ENCODE assay signal across 8 cellular contexts in the genomic region with DNA sequence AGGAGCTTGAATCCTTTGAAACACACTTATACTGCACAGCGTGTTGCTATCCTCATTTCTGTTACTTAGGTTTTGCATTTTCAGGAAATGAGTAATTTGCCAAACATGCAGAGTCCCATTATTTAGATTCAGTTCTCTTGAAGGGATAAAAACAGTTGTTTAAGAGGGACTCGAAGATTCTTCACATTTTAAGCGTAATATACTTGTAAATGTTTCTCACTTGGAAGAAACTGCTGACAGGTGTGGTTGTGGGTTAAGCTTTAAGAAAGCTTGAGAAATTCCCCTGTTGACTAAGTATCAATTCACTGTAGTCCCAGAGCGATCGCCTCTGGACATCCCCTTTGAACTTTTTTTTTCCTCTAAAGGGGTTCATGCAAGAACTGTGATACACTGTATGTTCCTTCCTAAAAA. TPM values are rescaled to one million over a fixed set of nuclear protein-coding genes. Genes with fewer than 3 reads are reported as not detected.
A peak's percentile ranks its signal among the peaks of the same experiment; 100 is the strongest.
DNase-seq lines count a peak whose midpoint lies in the region; ATAC-seq and TF ChIP-seq lines count a peak whose summit lies in the region.

No MANE protein-coding gene starts in this region.

- WGBS in testis, 2 donors = 77% methylated on average over 5 of the region's 5 CpGs

- H3K27me3 ChIP-seq in skeletal muscle satellite cell (ENCODE audit: control insufficient read depth, insufficient read depth, low read length) = no peaks in the 10 kb centered on the region
- no peaks in the 10 kb centered on the region for H3K27me3 ChIP-seq in testis

- H3K36me3 ChIP-seq in skeletal muscle satellite cell (ENCODE audit: insufficient read depth, low read length) (no peaks in the 10 kb centered on the region), testis (ENCODE audit: low read depth, missing control alignments) (no peaks in the 10 kb centered on the region)

- peak overlapping the region; percentile 76 for H3K9ac ChIP-seq in skeletal muscle satellite cell (ENCODE audit: low read depth, low read length)

- H3K27ac Mint-ChIP-seq in MCF 10A (ENCODE audit: low read depth, unreplicated experiment) = no peak overlapping the region

- no peak for TF ChIP-seq POLR2A in testis (IDR thresholded peaks at IDR 0.05)

- H3K4me3 ChIP-seq in skeletal muscle satellite cell (ENCODE audit: low read length) = peak overlapping the region; percentile 47
- no peak overlapping the region for H3K4me3 ChIP-seq in testis

- ATAC-seq in GM21447 (IDR thresholded peaks at IDR 0.05; ENCODE audit: unreplicated experiment) (peak; percentile 75), HG03575 (IDR thresholded peaks at IDR 0.05; ENCODE audit: extremely low read depth, insufficient number of reproducible peaks, low FRiP score, unreplicated experiment) (peak; percentile 52)

- peaks cover 7% of the 10 kb centered on the region for H3K36me3 Mint-ChIP-seq in MCF 10A (ENCODE audit: insufficient read depth, unreplicated experiment)

- TF ChIP-seq CTCF in MCF 10A (IDR thresholded peaks at IDR 0.05; ENCODE audit: unreplicated experiment) (no peak), testis (IDR thresholded peaks at IDR 0.05) (no peak)

- H3K4me2 ChIP-seq in skeletal muscle satellite cell (ENCODE audit: low read length) = peak overlapping the region; percentile 72

- DNase-seq in EL = peak; percentile 75
- DNase-seq in MCF 10A (ENCODE audit: unreplicated experiment) = peak; percentile 51
- DNase-seq in stimulated activated CD4-positive, alpha-beta T cell treated with anti-CD3 and anti-CD28 coated beads, Interleukin-2, amount 100 ng/mL, for 24 hours = no peak
- DNase-seq in activated CD4-positive, alpha-beta T cell treated with anti-CD3 and anti-CD28 coated beads, Interleukin-2, amount 50 U/mL, for 48 hours = no peak
- DNase-seq in testis = no peak

- peak overlapping the region; percentile 2 for H3K4me3 Mint-ChIP-seq in MCF 10A (ENCODE audit: unreplicated experiment)

- H3K27ac ChIP-seq in testis = no peak overlapping the region

- H3K27me3 Mint-ChIP-seq in MCF 10A (ENCODE audit: insufficient read depth, unreplicated experiment) = no peaks in the 10 kb centered on the region

- intact Hi-C loops in MCF 10A (cut with micrococcal nuclease) = no loop called here
- intact Hi-C loops in testis (cut with DNase I; ENCODE audit: low total_unique reads) = no loop called here

- H3K4me1 ChIP-seq in skeletal muscle satellite cell (ENCODE audit: control insufficient read depth, insufficient read depth, low read length) = peaks cover 27% of the 10 kb centered on the region
- H3K4me1 ChIP-seq in testis = no peaks in the 10 kb centered on the region

- CTCF ChIA-PET in MCF 10A (lab: Yijun Ruan, JAX) = interaction anchor here (0.6 to 2.1 kb wide), 5 partner anchors 37 to 470 kb away, joined by 3 to 4 read pairs (median 4); no protein-coding TSS in a partner anchor

- BruUV-seq in MCF 10A (replicated peaks; lab: Mats Ljungman, UMichigan) = no TSS peak

- no peaks in the 10 kb centered on the region for H3K9me3 ChIP-seq in skeletal muscle satellite cell (replicated peaks; ENCODE audit: low read length)
- no peaks in the 10 kb centered on the region for H3K9me3 ChIP-seq in testis

- POLR2A ChIA-PET in MCF 10A (lab: Yijun Ruan, JAX) = interaction anchor here (0.6 to 1.0 kb wide), 5 partner anchors 9 to 641 kb away, joined by 3 to 4 read pairs (median 4); a partner anchor contains a TSS

- peaks cover 6% of the 10 kb centered on the region for H3K4me1 Mint-ChIP-seq in MCF 10A (ENCODE audit: insufficient read depth, unreplicated experiment)

- H3K9me3 Mint-ChIP-seq in MCF 10A (ENCODE audit: unreplicated experiment) = no peaks in the 10 kb centered on the region

RNA-seq across cellular contexts. Expression of a gene that starts 30.6 kb away (rescaled TPM):
- not detected in 2 replicates for total RNA-seq in MCF 10A (2022)
- total RNA-seq in skeletal muscle satellite cell (2012; rRNA removed) = not detected in 2 replicates
- total RNA-seq in testis = 10 to 100 TPM; 17.2 to 69.5 TPM
- polyA plus RNA-seq in testis (ENCODE audit: insufficient read depth, low read depth, low replicate concordance) = 3.9 TPM

Comparison
In these comparisons a context has a peak if more than half of its experiments do, and no peak if none do; other contexts are left out.
1. DNase-seq: peak in EL (single experiment) and MCF 10A (single experiment); none in stimulated activated CD4-positive, alpha-beta T cell treated with anti-CD3 and anti-CD28 coated beads, Interleukin-2, amount 100 ng/mL, for 24 hours (0 of 2), activated CD4-positive, alpha-beta T cell treated with anti-CD3 and anti-CD28 coated beads, Interleukin-2, amount 50 U/mL, for 48 hours (0 of 2) and testis (single experiment).
2. RNA of a gene that starts 30.6 kb away (total RNA-seq): 17.2 to 69.5 TPM in testis; not detected in MCF 10A; every median in the first group is over 10 times any median in the second.